ENCODE assay signal across 19 cellular contexts in the genomic region with DNA sequence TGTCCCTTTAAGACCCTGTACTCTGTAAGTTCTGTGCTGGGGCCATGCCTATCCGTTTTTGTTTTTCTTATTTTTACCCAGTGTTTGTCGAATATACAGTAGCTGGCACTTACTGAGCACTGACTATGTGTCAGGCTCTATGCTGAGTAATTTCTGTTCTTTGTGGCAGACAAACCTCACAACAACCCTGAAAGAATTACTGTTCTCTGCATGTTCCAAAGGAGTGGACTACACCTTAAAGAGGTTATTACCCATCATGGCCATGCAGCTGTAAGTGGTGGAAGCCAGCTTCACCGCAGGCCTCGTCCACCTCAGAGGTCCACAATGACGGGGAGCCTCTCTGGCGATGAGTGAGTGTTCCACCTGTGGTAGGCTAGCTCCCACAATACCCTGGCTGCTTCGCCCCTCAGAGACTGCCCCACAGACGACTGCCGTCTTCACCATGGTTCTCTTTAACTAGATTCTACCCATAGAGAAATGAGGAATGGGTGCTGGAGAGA.
DNase-seq lines count a peak whose midpoint lies in the region; ATAC-seq and TF ChIP-seq lines count a peak whose summit lies in the region.
"Had no signal": no experiment of that assay in that cellular context is flagged by ENCODE, and none has a peak within 500 bp of the region (broad histone marks: within the 10 kb centered on the region; RNA-seq: fewer than 3 reads in every experiment).

No MANE protein-coding gene starts in this region.

- H3K9me2 ChIP-seq in SU-DHL-6 (replicated peaks; ENCODE audit: insufficient read depth, low read length) = no peaks in the 10 kb centered on the region

- no peak overlapping the region for H2AFZ ChIP-seq in SU-DHL-6 (ENCODE audit: low read depth, low read length, severe bottlenecking)

- H3K4me3 ChIP-seq in SU-DHL-6 (ENCODE audit: insufficient read depth, low read length, poor library complexity, severe bottlenecking) = no peak overlapping the region
- H3K4me3 ChIP-seq: adrenal gland, left lung, stomach had no signal

- no peak for DNase-seq in activated gamma-delta T cell (lab: John Stamatoyannopoulos, UW)
- no peak for DNase-seq in NCI-H187 treated with DMSO at 0.1 percent for 48 hours (lab: John Stamatoyannopoulos, UW)
- no peak for DNase-seq in stimulated activated CD4-positive, alpha-beta T cell treated with anti-CD3 and anti-CD28 coated beads, Interleukin-2, amount 100 ng/mL, for 48 hours
- DNase-seq in NCI-H1417 (lab: John Stamatoyannopoulos, UW) = no peak
- DNase-seq: adrenal gland, erythroblast, hippocampal formation, NCI-H1092 treated with DMSO at 0.1 percent for 48 hours, NCI-H524, nephron progenitor cell, right cardiac atrium, stomach, T-helper 9 cell had no signal

- H3K27me3 ChIP-seq in SU-DHL-6 (ENCODE audit: low read length) = no peaks in the 10 kb centered on the region
- H3K27me3 ChIP-seq: adrenal gland, left lung, stomach had no signal

- H3K9me3 ChIP-seq in SU-DHL-6 (ENCODE audit: insufficient read depth, low read length) = no peaks in the 10 kb centered on the region
- H3K9me3 ChIP-seq: adrenal gland, left lung, stomach had no signal

- H3K4me2 ChIP-seq in SU-DHL-6 (ENCODE audit: low read depth, low read length, poor library complexity, severe bottlenecking) = peak overlapping the region; percentile 23

- no peak for TF ChIP-seq CTCF in SU-DHL-6 (IDR thresholded peaks at IDR 0.05; ENCODE audit: insufficient read depth, low read length, poor library complexity, severe bottlenecking)

- H3K9ac ChIP-seq in SU-DHL-6 (ENCODE audit: low read length) = no peak overlapping the region

- no peaks in the 10 kb centered on the region for H3F3A ChIP-seq in SU-DHL-6 (ENCODE audit: insufficient read depth)

- H3K79me2 ChIP-seq in SU-DHL-6 (ENCODE audit: insufficient read depth, low read length) = no peaks in the 10 kb centered on the region

- ATAC-seq in GM18502 (IDR thresholded peaks at IDR 0.05; ENCODE audit: poor library complexity, unreplicated experiment) = peak; percentile 61
- ATAC-seq in GM19023 (IDR thresholded peaks at IDR 0.05; ENCODE audit: unreplicated experiment) = peak; percentile 43
- peak; percentile 54 for ATAC-seq in HG02798 (IDR thresholded peaks at IDR 0.05; ENCODE audit: poor library complexity, unreplicated experiment)
- ATAC-seq: left lung, right cardiac atrium, Right ventricle myocardium inferior had no signal

- no peaks in the 10 kb centered on the region for H3K36me3 ChIP-seq in SU-DHL-6 (ENCODE audit: low read length)
- H3K36me3 ChIP-seq: adrenal gland, left lung, stomach had no signal

- no peaks in the 10 kb centered on the region for H4K20me1 ChIP-seq in SU-DHL-6 (ENCODE audit: low read depth, low read length)

- peak overlapping the region; percentile 53 for H3K27ac ChIP-seq in SU-DHL-6 (ENCODE audit: low read depth, low read length)
- H3K27ac ChIP-seq: adrenal gland, left lung, stomach had no signal
